ENCODE assay signal across 8 cellular contexts in the genomic region with DNA sequence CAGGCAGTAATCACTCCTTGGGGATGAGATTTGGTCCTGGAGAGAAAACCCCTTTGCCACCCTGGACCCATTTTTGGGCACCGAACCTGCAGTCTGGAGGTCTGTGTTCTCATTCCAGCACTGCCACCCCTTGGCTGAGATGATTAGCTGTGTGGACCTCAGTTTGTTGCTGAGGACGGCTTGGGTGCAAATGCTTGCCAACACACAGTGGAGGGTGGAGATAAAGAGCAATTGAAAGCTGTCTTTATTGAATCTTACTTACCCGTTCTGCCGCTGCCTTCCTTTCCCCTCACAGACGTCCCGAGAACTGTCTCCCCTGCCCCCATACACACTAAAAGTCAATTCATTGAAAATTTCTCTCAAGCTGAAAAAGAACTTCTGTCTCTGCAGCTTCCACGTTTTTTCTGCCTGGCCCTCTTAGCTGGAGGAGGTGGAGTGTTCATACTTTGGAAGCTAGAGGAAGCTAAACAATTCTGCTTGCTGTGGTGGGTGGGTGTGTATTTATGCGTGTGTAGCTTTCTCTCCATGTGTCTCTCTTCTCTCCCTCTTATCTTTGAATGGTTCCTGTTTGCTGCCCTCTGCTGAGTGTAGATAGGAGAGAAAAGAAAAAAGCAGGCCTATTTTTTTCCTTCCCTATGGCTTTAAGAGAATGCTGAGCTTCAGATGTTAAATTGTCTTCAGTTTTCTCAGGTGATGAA. TPM values are rescaled to one million over a fixed set of nuclear protein-coding genes. Genes with fewer than 3 reads are reported as not detected.
DNase-seq lines count a peak whose midpoint lies in the region; FAIRE-seq and TF ChIP-seq lines count a peak whose summit lies in the region.

No MANE protein-coding gene starts in this region.

- no peaks in the 10 kb centered on the region for H3K9me3 Mint-ChIP-seq in activated naive CD8-positive, alpha-beta T cell treated with anti-CD3 and anti-CD28 coated beads for 36 hours

- TF ChIP-seq CTCF in kidney epithelial cell (IDR thresholded peaks at IDR 0.05; ENCODE audit: insufficient read depth, low read length, poor library complexity, severe bottlenecking), result peak; percentile 47

- peaks cover 4% of the 10 kb centered on the region for H3K36me3 ChIP-seq in kidney epithelial cell (ENCODE audit: control insufficient read depth, insufficient read depth, low read length)

- peaks cover 50% of the 10 kb centered on the region for H3K4me1 Mint-ChIP-seq in activated naive CD8-positive, alpha-beta T cell treated with anti-CD3 and anti-CD28 coated beads for 36 hours

- H3K27me3 Mint-ChIP-seq in activated naive CD8-positive, alpha-beta T cell treated with anti-CD3 and anti-CD28 coated beads for 36 hours, result no peaks in the 10 kb centered on the region

- peaks cover 14% of the 10 kb centered on the region for H3K36me3 Mint-ChIP-seq in activated naive CD8-positive, alpha-beta T cell treated with anti-CD3 and anti-CD28 coated beads for 36 hours

- no peaks in the 10 kb centered on the region for H3K27me3 ChIP-seq in kidney epithelial cell (ENCODE audit: control insufficient read depth, insufficient read depth, low read length)

- DNase-seq in NCI-H1436 (lab: John Stamatoyannopoulos, UW) (peak; percentile 45), NCI-H1436 treated with DMSO at 0.1 percent for 48 hours (lab: John Stamatoyannopoulos, UW) (no peak), kidney epithelial cell (ENCODE audit: low read depth) (no peak), NCI-H1048 (lab: John Stamatoyannopoulos, UW) (no peak), COLO668 (lab: John Stamatoyannopoulos, UW; ENCODE audit: unreplicated experiment) (no peak), urothelium cell line (ENCODE audit: low spot score) (no peak)
- DNase-seq in Jurkat, Clone E6-1 (ENCODE audit: low read depth, low spot score), result peak; percentile 44
- DNase-seq in activated naive CD8-positive, alpha-beta T cell treated with anti-CD3 and anti-CD28 coated beads for 36 hours, result no peak

- H3K4me3 Mint-ChIP-seq in activated naive CD8-positive, alpha-beta T cell treated with anti-CD3 and anti-CD28 coated beads for 36 hours, result peak overlapping the region; percentile 40

- no peak for FAIRE-seq in urothelium cell line (lab: Jason Lieb, UNC)

- H3K4me3 ChIP-seq in Jurkat, Clone E6-1 (ENCODE audit: low read length), result no peak overlapping the region
- no peak overlapping the region for H3K4me3 ChIP-seq in kidney epithelial cell (ENCODE audit: low read depth, low read length)

- H3K27ac Mint-ChIP-seq in activated naive CD8-positive, alpha-beta T cell treated with anti-CD3 and anti-CD28 coated beads for 36 hours, result peak overlapping the region; percentile 79

RNA-seq across cellular contexts. Expression of a gene that starts 6.6 kb away (rescaled TPM):
- polyA plus RNA-seq in Jurkat, Clone E6-1 (2012; ENCODE audit: insufficient read depth, insufficient read length), result 13.6 TPM
- 10 to 100 TPM; 16.8 to 19.8 TPM for total RNA-seq in activated naive CD8-positive, alpha-beta T cell treated with anti-CD3 and anti-CD28 coated beads for 36 hours
- total RNA-seq in kidney epithelial cell, result 27.6 and 28.8 TPM in 2 replicates

Comparison
In these comparisons a context has a peak if more than half of its experiments do, and no peak if none do; other contexts are left out.
1. DNase-seq: peak in NCI-H1436 (single experiment) and Jurkat, Clone E6-1 (single experiment); none in NCI-H1436 treated with DMSO at 0.1 percent for 48 hours (single experiment), activated naive CD8-positive, alpha-beta T cell treated with anti-CD3 and anti-CD28 coated beads for 36 hours (single experiment), kidney epithelial cell (single experiment), NCI-H1048 (single experiment), COLO668 (single experiment) and urothelium cell line (single experiment).